ENCODE assay signal across 1 cellular context in genomic region chr20:38307371-38308046, GRCh38.
TF ChIP-seq lines count a peak whose summit lies in the region.

No MANE protein-coding gene starts in this region.

TF ChIP-seq in HepG2, 621 proteins besides CTCF, POLR2A, EP300 and RAD21:
- no peak for TF ChIP-seq FOXA1 (IDR thresholded peaks at IDR 0.05)
- TF ChIP-seq FOXA1 (CRISPR knock-in tag; IDR thresholded peaks at IDR 0.05), result no peak
- TF ChIP-seq PHB2 (IDR thresholded peaks at IDR 0.05; ENCODE audit: partially characterized antibody), result no peak
- no peak for TF ChIP-seq ZNF180 (CRISPR knock-in tag; IDR thresholded peaks at IDR 0.05; ENCODE audit: borderline replicate concordance, low read depth)
- no peak for TF ChIP-seq TARDBP (CRISPR knock-in tag; IDR thresholded peaks at IDR 0.05)
- TF ChIP-seq DNMT3B (CRISPR knock-in tag; conservative IDR thresholded peaks at IDR 0.05), result no peak
- no peak for TF ChIP-seq JUNB (CRISPR knock-in tag; IDR thresholded peaks at IDR 0.05; ENCODE audit: borderline replicate concordance)
- no peak for TF ChIP-seq AHDC1 (CRISPR knock-in tag; IDR thresholded peaks at IDR 0.05; ENCODE audit: borderline replicate concordance)
- no peak for TF ChIP-seq SAFB2 (CRISPR knock-in tag; IDR thresholded peaks at IDR 0.05; ENCODE audit: borderline replicate concordance, low read depth)
- TF ChIP-seq ZNF652 (CRISPR knock-in tag; IDR thresholded peaks at IDR 0.05; ENCODE audit: borderline replicate concordance, low read depth), result no peak
- TF ChIP-seq SRSF4 (IDR thresholded peaks at IDR 0.05; ENCODE audit: low read depth, low read length, poor library complexity, severe bottlenecking), result no peak
- no peak for TF ChIP-seq ZNF430 (CRISPR knock-in tag; IDR thresholded peaks at IDR 0.05)
- TF ChIP-seq CEBPB (IDR thresholded peaks at IDR 0.05; ENCODE audit: borderline replicate concordance, low read depth, low read length), result no peak
- no peak for TF ChIP-seq FOXP1 (IDR thresholded peaks at IDR 0.05)
- no peak for TF ChIP-seq FOXP1 (CRISPR knock-in tag; IDR thresholded peaks at IDR 0.05)
- TF ChIP-seq, protein P1, sequence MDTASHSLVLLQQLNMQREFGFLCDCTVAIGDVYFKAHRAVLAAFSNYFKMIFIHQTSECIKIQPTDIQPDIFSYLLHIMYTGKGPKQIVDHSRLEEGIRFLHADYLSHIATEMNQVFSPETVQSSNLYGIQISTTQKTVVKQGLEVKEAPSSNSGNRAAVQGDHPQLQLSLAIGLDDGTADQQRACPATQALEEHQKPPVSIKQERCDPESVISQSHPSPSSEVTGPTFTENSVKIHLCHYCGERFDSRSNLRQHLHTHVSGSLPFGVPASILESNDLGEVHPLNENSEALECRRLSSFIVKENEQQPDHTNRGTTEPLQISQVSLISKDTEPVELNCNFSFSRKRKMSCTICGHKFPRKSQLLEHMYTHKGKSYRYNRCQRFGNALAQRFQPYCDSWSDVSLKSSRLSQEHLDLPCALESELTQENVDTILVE (CRISPR knock-in tag; IDR thresholded peaks at IDR 0.05), result no peak
- no peak for TF ChIP-seq HNF1B (CRISPR knock-in tag; IDR thresholded peaks at IDR 0.05)
- no peak for TF ChIP-seq CREM (IDR thresholded peaks at IDR 0.05)
- TF ChIP-seq CREM (CRISPR knock-in tag; IDR thresholded peaks at IDR 0.05), result no peak
- no peak for TF ChIP-seq CREB3 (CRISPR knock-in tag; IDR thresholded peaks at IDR 0.05)
- TF ChIP-seq ETV5 (CRISPR knock-in tag; IDR thresholded peaks at IDR 0.05; ENCODE audit: borderline replicate concordance), result no peak
- no peak for TF ChIP-seq TOE1 (CRISPR knock-in tag; IDR thresholded peaks at IDR 0.05)
- no peak for TF ChIP-seq MTA3 (CRISPR knock-in tag; IDR thresholded peaks at IDR 0.05)
